In genomic region chr1:91830242-91831131, GRCh38 we compare ENCODE assay signal across 8 cellular contexts. TPM values are rescaled to one million over a fixed set of nuclear protein-coding genes. Genes with fewer than 3 reads are reported as not detected.
DNase-seq lines count a peak whose midpoint lies in the region; ATAC-seq and TF ChIP-seq lines count a peak whose summit lies in the region.

No MANE protein-coding gene starts in this region.

- intact Hi-C loops in dorsolateral prefrontal cortex (cut with DNase I): no loop called here

- H3K4me3 ChIP-seq in dorsolateral prefrontal cortex: peak overlapping the region in 1 of 59 donors; percentile 0

- no peak overlapping the region for H3K4me3 Mint-ChIP-seq in type B pancreatic cell
- no peak overlapping the region for H3K4me3 Mint-ChIP-seq in stimulated activated memory B cell treated with anti-CD40 and anti-IgM and Interleukin-4, amounts not matched to agents 10 μg/mL and 1 μg/mL and 100 μg/mL, for 72 hours

- H3K27me3 ChIP-seq in dorsolateral prefrontal cortex: no peaks in the 10 kb centered on the region

- H3K9me3 Mint-ChIP-seq in type B pancreatic cell: no peaks in the 10 kb centered on the region
- H3K9me3 Mint-ChIP-seq in stimulated activated memory B cell treated with anti-CD40 and anti-IgM and Interleukin-4, amounts not matched to agents 10 μg/mL and 1 μg/mL and 100 μg/mL, for 72 hours: no peaks in the 10 kb centered on the region
- H3K9me3 Mint-ChIP-seq in activated naive CD4-positive, alpha-beta T cell treated with anti-CD3 and anti-CD28 coated beads, Interleukin-2, amount 50 U/mL, for 72 hours: no peaks in the 10 kb centered on the region

- H3K27ac ChIP-seq in dorsolateral prefrontal cortex: peak overlapping the region in 6 of 59 donors; percentile 10 to 53 (median 36)

- no peaks in the 10 kb centered on the region for H3K27me3 Mint-ChIP-seq in type B pancreatic cell
- H3K27me3 Mint-ChIP-seq in stimulated activated memory B cell treated with anti-CD40 and anti-IgM and Interleukin-4, amounts not matched to agents 10 μg/mL and 1 μg/mL and 100 μg/mL, for 72 hours: no peaks in the 10 kb centered on the region

- no peak for ATAC-seq in stimulated activated memory B cell treated with anti-CD40 and anti-IgM and Interleukin-4, amounts not matched to agents 10 μg/mL and 1 μg/mL and 100 μg/mL, for 72 hours
- no peak for ATAC-seq in activated naive CD4-positive, alpha-beta T cell treated with anti-CD3 and anti-CD28 coated beads, Interleukin-2, amount 50 U/mL, for 72 hours

- H3K36me3 Mint-ChIP-seq in type B pancreatic cell: no peaks in the 10 kb centered on the region
- no peaks in the 10 kb centered on the region for H3K36me3 Mint-ChIP-seq in stimulated activated memory B cell treated with anti-CD40 and anti-IgM and Interleukin-4, amounts not matched to agents 10 μg/mL and 1 μg/mL and 100 μg/mL, for 72 hours
- no peaks in the 10 kb centered on the region for H3K36me3 Mint-ChIP-seq in activated naive CD4-positive, alpha-beta T cell treated with anti-CD3 and anti-CD28 coated beads, Interleukin-2, amount 50 U/mL, for 72 hours

- TF ChIP-seq CTCF in dorsolateral prefrontal cortex (IDR thresholded peaks at IDR 0.05 in 54 of 56, conservative IDR thresholded peaks at IDR 0.05 in 2 of 56; ENCODE audit: low read depth in 1 of 56, partially characterized antibody in 56 of 56) (peak in 35 of 56 donors; percentile 11 to 57 (median 29)), type B pancreatic cell (conservative IDR thresholded peaks at IDR 0.05) (no peak)

- DNase-seq in AG08395 (ENCODE audit: low spot score): peak; percentile 81
- DNase-seq in NCI-H2029 (lab: John Stamatoyannopoulos, UW): peak; percentile 94
- DNase-seq in dorsolateral prefrontal cortex: peak in 4 of 10 donors; percentile 36 to 53 (median 42)
- peak; percentile 64 for DNase-seq in mucosa of gallbladder (ENCODE audit: low spot score)
- no peak for DNase-seq in type B pancreatic cell (ENCODE audit: extremely low spot score, unreplicated experiment)
- no peak for DNase-seq in NCI-H524 (lab: John Stamatoyannopoulos, UW)
- DNase-seq in activated naive CD4-positive, alpha-beta T cell treated with anti-CD3 and anti-CD28 coated beads, Interleukin-2, amount 50 U/mL, for 72 hours (ENCODE audit: low spot score in 2 of 2): no peak

- peaks cover 33% of the 10 kb centered on the region for H3K4me1 Mint-ChIP-seq in type B pancreatic cell (ENCODE audit: unreplicated experiment)
- no peaks in the 10 kb centered on the region for H3K4me1 Mint-ChIP-seq in stimulated activated memory B cell treated with anti-CD40 and anti-IgM and Interleukin-4, amounts not matched to agents 10 μg/mL and 1 μg/mL and 100 μg/mL, for 72 hours

- H3K27ac Mint-ChIP-seq in type B pancreatic cell: no peak overlapping the region
- no peak overlapping the region for H3K27ac Mint-ChIP-seq in stimulated activated memory B cell treated with anti-CD40 and anti-IgM and Interleukin-4, amounts not matched to agents 10 μg/mL and 1 μg/mL and 100 μg/mL, for 72 hours
- no peak overlapping the region for H3K27ac Mint-ChIP-seq in activated naive CD4-positive, alpha-beta T cell treated with anti-CD3 and anti-CD28 coated beads, Interleukin-2, amount 50 U/mL, for 72 hours

RNA-seq across cellular contexts. Expression of gene TGFBR3, which starts 55.5 kb away (rescaled TPM):
- total RNA-seq in dorsolateral prefrontal cortex: 10 to 100 TPM in 116 of 120 experiments, 1 to 10 TPM in 4; 7.4 to 40.5 (median 18.3) TPM
- total RNA-seq in mucosa of gallbladder: 54.4 TPM
- 22.2 and 33.5 TPM in 2 replicates for total RNA-seq in type B pancreatic cell (ENCODE audit: low replicate concordance)
- total RNA-seq in activated naive CD4-positive, alpha-beta T cell treated with anti-CD3 and anti-CD28 coated beads, Interleukin-2, amount 50 U/mL, for 72 hours: 1 to 10 TPM; 1.2 to 3.3 TPM

Comparison
In these comparisons a context has a peak if more than half of its experiments do, and no peak if none do; other contexts are left out.
1. DNase-seq: peak in AG08395 (single experiment), NCI-H2029 (single experiment) and mucosa of gallbladder (single experiment); none in type B pancreatic cell (single experiment), NCI-H524 (0 of 2) and activated naive CD4-positive, alpha-beta T cell treated with anti-CD3 and anti-CD28 coated beads, Interleukin-2, amount 50 U/mL, for 72 hours (0 of 2).